Comparison of ENCODE assay signal across 1 cellular context in genomic region chr9:124894741-124895170, GRCh38.
TF ChIP-seq lines count a peak whose summit lies in the region.

No MANE protein-coding gene starts in this region.

TF ChIP-seq in HepG2, 621 proteins besides CTCF, POLR2A, EP300 and RAD21:
- TF ChIP-seq TEAD3 (CRISPR knock-in tag; optimal IDR thresholded peaks at IDR 0.05; ENCODE audit: borderline replicate concordance) (peak; percentile 38), THAP7 (CRISPR knock-in tag; IDR thresholded peaks at IDR 0.05) (no peak), STAG1 (CRISPR knock-in tag; IDR thresholded peaks at IDR 0.05) (peak; percentile 56), TFE3 (CRISPR knock-in tag; IDR thresholded peaks at IDR 0.05) (no peak), UBTF (CRISPR knock-in tag; IDR thresholded peaks at IDR 0.05) (no peak)
